In the genomic region with DNA sequence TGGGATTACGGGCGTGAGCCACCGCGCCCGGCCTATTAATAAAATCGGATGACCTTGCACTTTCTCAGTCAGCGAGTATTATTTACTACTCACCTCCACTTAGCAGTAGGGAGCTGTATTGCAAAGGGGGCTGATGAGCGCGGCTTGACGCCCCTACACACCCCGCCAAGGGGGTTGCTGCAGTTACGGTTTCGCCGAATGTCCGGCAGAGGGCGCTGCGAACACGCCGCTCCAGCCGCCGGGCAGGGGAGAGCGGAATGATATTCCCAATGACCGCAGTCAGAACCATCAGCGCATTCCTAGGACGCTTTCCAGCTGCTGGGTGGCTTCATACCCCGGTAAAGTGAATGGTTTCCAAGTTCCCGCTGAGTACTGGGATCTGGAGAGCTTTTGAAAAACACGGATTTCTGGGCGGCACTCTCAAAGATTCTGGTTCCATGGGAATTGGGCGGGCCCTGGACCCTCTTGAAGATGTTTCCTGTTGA, we compare ENCODE assay signal across 9 cellular contexts. TPM values are rescaled to one million over a fixed set of nuclear protein-coding genes. Genes with fewer than 3 reads are reported as not detected.
DNase-seq lines count a peak whose midpoint lies in the region; ATAC-seq, FAIRE-seq and TF ChIP-seq lines count a peak whose summit lies in the region.
"Had no signal": no experiment of that assay in that cellular context is flagged by ENCODE, and none has a peak within 500 bp of the region (broad histone marks: within the 10 kb centered on the region; RNA-seq: fewer than 3 reads in every experiment).

No MANE protein-coding gene starts in this region.

- peaks cover 35% of the 10 kb centered on the region for H3K4me1 Mint-ChIP-seq in WTC11

- TF ChIP-seq CTCF in WTC11 (IDR thresholded peaks at IDR 0.05) (peak; percentile 95), kidney (IDR thresholded peaks at IDR 0.05; ENCODE audit: borderline replicate concordance, extremely low read depth, insufficient read depth) (peak; percentile 91)

- H3K4me3 Mint-ChIP-seq in WTC11, result peak overlapping the region; percentile 44

- POLR2A ChIA-PET in WTC11 (lab: Charles Lee), result interaction anchor here (0.6 to 1.3 kb wide), 5 partner anchors 23 to 96 kb away, joined by 3 to 5 read pairs (median 3); partner anchors contain the start of gene TPT1

- no peak overlapping the region for H3K9ac ChIP-seq in kidney (ENCODE audit: low read length in 2 of 2)

- intact Hi-C loops in kidney (cut with DNase I), result no loop called here

- H3K9me3 ChIP-seq in kidney (ENCODE audit: control insufficient read depth in 1 of 2, low read length in 2 of 2), result no peaks in the 10 kb centered on the region

- H3K4me1 ChIP-seq in kidney (ENCODE audit: control insufficient read depth in 1 of 2, insufficient read depth in 1 of 2, low read depth in 1 of 2, low read length in 2 of 2), result peaks cover 14 to 16% of the 10 kb centered on the region in 2 donors

- H3K27me3 Mint-ChIP-seq in WTC11 (ENCODE audit: low read depth), result no peaks in the 10 kb centered on the region

- H3K36me3 ChIP-seq in kidney (ENCODE audit: control insufficient read depth in 1 of 2, insufficient read depth in 2 of 2, low read length in 2 of 2), result peaks cover 0 to 6% of the 10 kb centered on the region in 2 donors

- DNase-seq in NCI-H2081 (lab: John Stamatoyannopoulos, UW) (peak; percentile 43 to 50), NCI-H2081 treated with DMSO at 0.1 percent for 48 hours (lab: John Stamatoyannopoulos, UW) (no peak), WTC11 (ENCODE audit: low spot score) (peak; percentile 90), kidney (peak; percentile 88), SKM-1 (lab: John Stamatoyannopoulos, UW; ENCODE audit: unreplicated experiment) (no peak)
- DNase-seq in central memory CD4-positive, alpha-beta T cell, result peak; percentile 40
- DNase-seq in stimulated activated CD4-positive, alpha-beta T cell treated with anti-CD3 and anti-CD28 coated beads, Interleukin-1b, Interleukin-23, amount 100 ng/mL, for 24 hours (ENCODE audit: low read depth in 4 of 4, low spot score in 1 of 4), result peak in 3 of 4 experiments; percentile 7 to 30 (median 28)

- ATAC-seq in WTC11 (peak; percentile 90), HG03039 (IDR thresholded peaks at IDR 0.05; ENCODE audit: unreplicated experiment) (no peak)

- CTCF ChIA-PET in WTC11 (lab: Charles Lee), result interaction anchor here (0.6 to 4.2 kb wide), 43 partner anchors 8 to 789 kb away, joined by 3 to 87 read pairs (median 5); partner anchors contain the start of genes COG3, SLC25A30 and TPT1

- no peaks in the 10 kb centered on the region for H3K9me3 Mint-ChIP-seq in WTC11

- peak overlapping the region; percentile 50 for H3K27ac Mint-ChIP-seq in WTC11

- no peak for FAIRE-seq in kidney (lab: Jason Lieb, UNC)

- no peak overlapping the region for H3K4me3 ChIP-seq in kidney (ENCODE audit: low read length in 2 of 2)

- no peak overlapping the region for H3K27ac ChIP-seq in kidney (ENCODE audit: low read depth in 2 of 2, low read length in 2 of 2)
- H3K27ac ChIP-seq: epithelial cell of prostate had no signal

- H3K36me3 Mint-ChIP-seq in WTC11, result 0 out of 2 replicates have a peak, but pooled peaks cover 2% of the 10 kb centered on the region

TF ChIP-seq in WTC11, 78 proteins besides CTCF, POLR2A, EP300 and RAD21:
- TF ChIP-seq ZSCAN18 (CRISPR knock-in tag; IDR thresholded peaks at IDR 0.05) (no peak), GRHL2 (CRISPR knock-in tag; IDR thresholded peaks at IDR 0.05; ENCODE audit: insufficient replicate concordance, severe bottlenecking) (no peak), ZNF121 (CRISPR knock-in tag; IDR thresholded peaks at IDR 0.05) (no peak), ERG (CRISPR knock-in tag; IDR thresholded peaks at IDR 0.05) (no peak), ETV6 (CRISPR knock-in tag; IDR thresholded peaks at IDR 0.05) (no peak), EMX1 (CRISPR knock-in tag; IDR thresholded peaks at IDR 0.05) (no peak), ZNF138 (CRISPR knock-in tag; conservative IDR thresholded peaks at IDR 0.05) (no peak), KAT7 (CRISPR knock-in tag; IDR thresholded peaks at IDR 0.05; ENCODE audit: borderline replicate concordance) (no peak), CREM (CRISPR knock-in tag; IDR thresholded peaks at IDR 0.05) (no peak), GABPB1 (CRISPR knock-in tag; IDR thresholded peaks at IDR 0.05) (no peak), HMGXB4 (CRISPR knock-in tag; IDR thresholded peaks at IDR 0.05) (no peak; the same call in 1 of the 2 replicates), ZNF219 (CRISPR knock-in tag; IDR thresholded peaks at IDR 0.05; ENCODE audit: borderline replicate concordance) (no peak), FOXP1 (CRISPR knock-in tag; IDR thresholded peaks at IDR 0.05; ENCODE audit: borderline replicate concordance) (no peak), RORB (CRISPR knock-in tag; IDR thresholded peaks at IDR 0.05) (no peak), NR1H2 (CRISPR knock-in tag; IDR thresholded peaks at IDR 0.05) (no peak)
- TF ChIP-seq, protein P1, sequence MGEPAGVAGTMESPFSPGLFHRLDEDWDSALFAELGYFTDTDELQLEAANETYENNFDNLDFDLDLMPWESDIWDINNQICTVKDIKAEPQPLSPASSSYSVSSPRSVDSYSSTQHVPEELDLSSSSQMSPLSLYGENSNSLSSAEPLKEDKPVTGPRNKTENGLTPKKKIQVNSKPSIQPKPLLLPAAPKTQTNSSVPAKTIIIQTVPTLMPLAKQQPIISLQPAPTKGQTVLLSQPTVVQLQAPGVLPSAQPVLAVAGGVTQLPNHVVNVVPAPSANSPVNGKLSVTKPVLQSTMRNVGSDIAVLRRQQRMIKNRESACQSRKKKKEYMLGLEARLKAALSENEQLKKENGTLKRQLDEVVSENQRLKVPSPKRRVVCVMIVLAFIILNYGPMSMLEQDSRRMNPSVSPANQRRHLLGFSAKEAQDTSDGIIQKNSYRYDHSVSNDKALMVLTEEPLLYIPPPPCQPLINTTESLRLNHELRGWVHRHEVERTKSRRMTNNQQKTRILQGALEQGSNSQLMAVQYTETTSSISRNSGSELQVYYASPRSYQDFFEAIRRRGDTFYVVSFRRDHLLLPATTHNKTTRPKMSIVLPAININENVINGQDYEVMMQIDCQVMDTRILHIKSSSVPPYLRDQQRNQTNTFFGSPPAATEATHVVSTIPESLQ (CRISPR knock-in tag; IDR thresholded peaks at IDR 0.05), result no peak
- TF ChIP-seq, protein P2, sequence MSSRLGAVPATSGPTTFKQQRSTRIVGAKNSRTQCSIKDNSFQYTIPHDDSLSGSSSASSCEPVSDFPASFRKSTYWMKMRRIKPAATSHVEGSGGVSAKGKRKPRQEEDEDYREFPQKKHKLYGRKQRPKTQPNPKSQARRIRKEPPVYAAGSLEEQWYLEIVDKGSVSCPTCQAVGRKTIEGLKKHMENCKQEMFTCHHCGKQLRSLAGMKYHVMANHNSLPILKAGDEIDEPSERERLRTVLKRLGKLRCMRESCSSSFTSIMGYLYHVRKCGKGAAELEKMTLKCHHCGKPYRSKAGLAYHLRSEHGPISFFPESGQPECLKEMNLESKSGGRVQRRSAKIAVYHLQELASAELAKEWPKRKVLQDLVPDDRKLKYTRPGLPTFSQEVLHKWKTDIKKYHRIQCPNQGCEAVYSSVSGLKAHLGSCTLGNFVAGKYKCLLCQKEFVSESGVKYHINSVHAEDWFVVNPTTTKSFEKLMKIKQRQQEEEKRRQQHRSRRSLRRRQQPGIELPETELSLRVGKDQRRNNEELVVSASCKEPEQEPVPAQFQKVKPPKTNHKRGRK (CRISPR knock-in tag; IDR thresholded peaks at IDR 0.05; ENCODE audit: borderline replicate concordance), result no peak

RNA-seq across cellular contexts. Expression of gene TPT1, which starts 30.0 kb away (rescaled TPM):
- total RNA-seq in WTC11 (2021) (1,861 to 2,091 TPM (median 2,076 TPM) in 3 replicates), kidney (4,291 TPM)
- 6,901 TPM for polyA plus RNA-seq in kidney (ENCODE audit: insufficient read depth, low read depth, low replicate concordance)

RNA-seq across cellular contexts. Expression of gene SLC25A30, which starts 47.2 kb away (rescaled TPM):
- 8.2 to 9.8 TPM (median 8.6 TPM) in 3 replicates for total RNA-seq in WTC11 (2021)
- total RNA-seq in kidney, result 47.1 TPM
- 32.9 TPM for polyA plus RNA-seq in kidney (ENCODE audit: insufficient read depth, low read depth, low replicate concordance)

Comparison
In these comparisons a context has a peak if more than half of its experiments do, and no peak if none do; other contexts are left out.
1. DNase-seq: peak in NCI-H2081 (2 of 2), WTC11 (single experiment), central memory CD4-positive, alpha-beta T cell (single experiment), kidney (single experiment) and stimulated activated CD4-positive, alpha-beta T cell treated with anti-CD3 and anti-CD28 coated beads, Interleukin-1b, Interleukin-23, amount 100 ng/mL, for 24 hours (3 of 4); none in NCI-H2081 treated with DMSO at 0.1 percent for 48 hours (single experiment) and SKM-1 (single experiment).